Comparison of ENCODE assay signal across 8 cellular contexts in genomic region chr10:106705576-106706526, GRCh38.
DNase-seq lines count a peak whose midpoint lies in the region; FAIRE-seq and TF ChIP-seq lines count a peak whose summit lies in the region.

No MANE protein-coding gene starts in this region.

- peak; percentile 6 for DNase-seq in GDM1 (lab: John Stamatoyannopoulos, UW)
- DNase-seq in HEK293T (ENCODE audit: extremely low spot score) = peak; percentile 75
- DNase-seq in MV-4-11 (lab: John Stamatoyannopoulos, UW) = peak; percentile 36
- peak; percentile 15 to 39 for DNase-seq in activated CD4-positive, alpha-beta T cell treated with anti-CD3 and anti-CD28 coated beads, Interleukin-2, amount 50 U/mL, for 48 hours
- DNase-seq in glutamatergic neuron = peak; percentile 69
- peak; percentile 61 for DNase-seq in progenitor cell of endocrine pancreas (ENCODE audit: low spot score, unreplicated experiment)
- DNase-seq in posterior vena cava (ENCODE audit: low spot score) = no peak

- peak; percentile 68 for FAIRE-seq in A204.1 (lab: Jason Lieb, UNC)

- no peak overlapping the region for H3K27ac Mint-ChIP-seq in glutamatergic neuron (ENCODE audit: unreplicated experiment)
- no peak overlapping the region for H3K27ac Mint-ChIP-seq in progenitor cell of endocrine pancreas

- H3K4me1 Mint-ChIP-seq in glutamatergic neuron (ENCODE audit: low read depth, unreplicated experiment) (peaks cover 17% of the 10 kb centered on the region), progenitor cell of endocrine pancreas (ENCODE audit: low read depth) (no peaks in the 10 kb centered on the region)

- intact Hi-C loops in posterior vena cava (cut with DNase I) = no loop called here

- H3K9me3 Mint-ChIP-seq in glutamatergic neuron (ENCODE audit: unreplicated experiment) (peaks cover 1% of the 10 kb centered on the region), progenitor cell of endocrine pancreas (ENCODE audit: low read depth) (no peaks in the 10 kb centered on the region)

- TF ChIP-seq CTCF in glutamatergic neuron (IDR thresholded peaks at IDR 0.05; ENCODE audit: partially characterized antibody, unreplicated experiment) = peak; percentile 88
- TF ChIP-seq CTCF in progenitor cell of endocrine pancreas (IDR thresholded peaks at IDR 0.05; ENCODE audit: unreplicated experiment) = peak; percentile 88

- no peak overlapping the region for H3K4me3 Mint-ChIP-seq in glutamatergic neuron (ENCODE audit: unreplicated experiment)
- peak overlapping the region; percentile 2 for H3K4me3 Mint-ChIP-seq in progenitor cell of endocrine pancreas (ENCODE audit: low read depth)

- peaks cover 3% of the 10 kb centered on the region for H3K27me3 Mint-ChIP-seq in glutamatergic neuron (ENCODE audit: unreplicated experiment)
- H3K27me3 Mint-ChIP-seq in progenitor cell of endocrine pancreas = no peaks in the 10 kb centered on the region

- POLR2A ChIA-PET in HEK293T (lab: Yijun Ruan, JAX) = no interaction called here

- H3K36me3 Mint-ChIP-seq in glutamatergic neuron (ENCODE audit: unreplicated experiment) (no peaks in the 10 kb centered on the region), progenitor cell of endocrine pancreas (ENCODE audit: insufficient read depth) (no peaks in the 10 kb centered on the region)

- CTCF ChIA-PET in HEK293T (lab: Yijun Ruan, JAX) = interaction anchor here (0.6 to 1.5 kb wide), 13 partner anchors 10 to 1517 kb away, joined by 3 to 4 read pairs (median 3); no protein-coding TSS in a partner anchor

TF ChIP-seq in HEK293T, 16 proteins besides CTCF, POLR2A, EP300 and RAD21:
- TF ChIP-seq ELF4 (IDR thresholded peaks at IDR 0.05) = no peak
- no peak for TF ChIP-seq SP1 (IDR thresholded peaks at IDR 0.05)
- TF ChIP-seq CTBP1 (IDR thresholded peaks at IDR 0.05; ENCODE audit: borderline replicate concordance) = no peak
- no peak for TF ChIP-seq TARDBP (IDR thresholded peaks at IDR 0.05)
- no peak for TF ChIP-seq LEF1 (IDR thresholded peaks at IDR 0.05; ENCODE audit: borderline replicate concordance)
- TF ChIP-seq NFRKB (IDR thresholded peaks at IDR 0.05) = no peak
- no peak for TF ChIP-seq PKNOX1 (IDR thresholded peaks at IDR 0.05)
- no peak for TF ChIP-seq FOXK2 (IDR thresholded peaks at IDR 0.05)
- TF ChIP-seq ZNF384 (IDR thresholded peaks at IDR 0.05) = no peak
- TF ChIP-seq HDGF (IDR thresholded peaks at IDR 0.05; ENCODE audit: borderline replicate concordance) = no peak
- no peak for TF ChIP-seq FOXA1 (IDR thresholded peaks at IDR 0.05)
- TF ChIP-seq SUZ12 (IDR thresholded peaks at IDR 0.05) = no peak
- no peak for TF ChIP-seq FOXM1 (IDR thresholded peaks at IDR 0.05; ENCODE audit: borderline replicate concordance)
- no peak for TF ChIP-seq L3MBTL2 (conservative IDR thresholded peaks at IDR 0.05)
- no peak for TF ChIP-seq BHLHE40 (IDR thresholded peaks at IDR 0.05; ENCODE audit: borderline replicate concordance)
